Comparison of ENCODE assay signal across 2 cellular contexts in genomic region chr13:24273926-24274325, GRCh38.
TF ChIP-seq lines count a peak whose summit lies in the region.

No MANE protein-coding gene starts in this region.

TF ChIP-seq in HEK293, 187 proteins besides CTCF, POLR2A, EP300 and RAD21:
- no peak for TF ChIP-seq ZSCAN4 (tag by site-specific recombination; IDR thresholded peaks at IDR 0.05)
- TF ChIP-seq ZNF280D (tag by site-specific recombination; IDR thresholded peaks at IDR 0.05), result no peak
- TF ChIP-seq ZNF121 (tag by site-specific recombination; IDR thresholded peaks at IDR 0.05), result peak; percentile 2; the same call in 1 of the 2 replicates
- no peak for TF ChIP-seq ZNF341 (tag by site-specific recombination; IDR thresholded peaks at IDR 0.05; ENCODE audit: low read depth)
- no peak for TF ChIP-seq PATZ1 (tag by site-specific recombination; IDR thresholded peaks at IDR 0.05)
- no peak for TF ChIP-seq ZNF580 (tag by site-specific recombination; IDR thresholded peaks at IDR 0.05)
- TF ChIP-seq ATF2 (tag by site-specific recombination; IDR thresholded peaks at IDR 0.05; ENCODE audit: low read depth), result no peak

TF ChIP-seq in GM12878, 131 proteins besides CTCF, POLR2A, EP300 and RAD21:
- TF ChIP-seq CHD2 (IDR thresholded peaks at IDR 0.05; ENCODE audit: borderline replicate concordance, low read depth, low read length) (no peak), PML (IDR thresholded peaks at IDR 0.05; ENCODE audit: low read length) (no peak), ZBTB33 (IDR thresholded peaks at IDR 0.05) (no peak), IRF4 (IDR thresholded peaks at IDR 0.05; ENCODE audit: low read depth, low read length) (no peak), SKIL (IDR thresholded peaks at IDR 0.05; ENCODE audit: low read depth, poor library complexity, severe bottlenecking) (no peak), CREB1 (IDR thresholded peaks at IDR 0.05; ENCODE audit: low read depth) (no peak), E2F8 (IDR thresholded peaks at IDR 0.05; ENCODE audit: low read depth, partially characterized antibody) (no peak), BCLAF1 (IDR thresholded peaks at IDR 0.05) (no peak), PRDM15 (CRISPR knock-in tag; IDR thresholded peaks at IDR 0.05) (no peak)
